1 cellular context compared by ENCODE assay signal in genomic region chr22:33130473-33130872, GRCh38.
TF ChIP-seq lines count a peak whose summit lies in the region.

No MANE protein-coding gene starts in this region.

TF ChIP-seq in HepG2, 621 proteins besides CTCF, POLR2A, EP300 and RAD21 (continued from another document and continues in another):
- TF ChIP-seq RERE (CRISPR knock-in tag; IDR thresholded peaks at IDR 0.05; ENCODE audit: low read depth) = peak; percentile 92
- TF ChIP-seq JUNB (CRISPR knock-in tag; IDR thresholded peaks at IDR 0.05; ENCODE audit: borderline replicate concordance) = no peak
- TF ChIP-seq PBX2 (CRISPR knock-in tag; IDR thresholded peaks at IDR 0.05) = no peak
- no peak for TF ChIP-seq SRSF1 (optimal IDR thresholded peaks at IDR 0.05; ENCODE audit: low read depth, low read length)
- TF ChIP-seq CREB3 (CRISPR knock-in tag; IDR thresholded peaks at IDR 0.05) = no peak
- TF ChIP-seq PITX1 (CRISPR knock-in tag; IDR thresholded peaks at IDR 0.05) = peak; percentile 86
- no peak for TF ChIP-seq NFIB (CRISPR knock-in tag; IDR thresholded peaks at IDR 0.05; ENCODE audit: borderline replicate concordance)
- TF ChIP-seq SNRNP70 (IDR thresholded peaks at IDR 0.05; ENCODE audit: low read depth, low read length) = no peak
- TF ChIP-seq ZNF7 (CRISPR knock-in tag; IDR thresholded peaks at IDR 0.05) = no peak
- TF ChIP-seq CERS6 (CRISPR knock-in tag; IDR thresholded peaks at IDR 0.05) = no peak
- peak; percentile 36; the same call in 1 of the 2 replicates for TF ChIP-seq FOXK1 (CRISPR knock-in tag; IDR thresholded peaks at IDR 0.05; ENCODE audit: borderline replicate concordance, low read depth)
- TF ChIP-seq ZNF24 (IDR thresholded peaks at IDR 0.05) = no peak
- TF ChIP-seq POLR2G (IDR thresholded peaks at IDR 0.05; ENCODE audit: low read depth, low read length) = no peak
- TF ChIP-seq ZNF235 (CRISPR knock-in tag; IDR thresholded peaks at IDR 0.05; ENCODE audit: borderline replicate concordance) = no peak
- TF ChIP-seq SMYD3 (CRISPR knock-in tag; IDR thresholded peaks at IDR 0.05) = no peak
- peak; percentile 79 for TF ChIP-seq FOXP4 (CRISPR knock-in tag; IDR thresholded peaks at IDR 0.05)
- TF ChIP-seq NPAS2 (CRISPR knock-in tag; IDR thresholded peaks at IDR 0.05; ENCODE audit: borderline replicate concordance) = no peak
- peak; percentile 73; the same call in 1 of the 2 replicates for TF ChIP-seq KDM1A (CRISPR knock-in tag; IDR thresholded peaks at IDR 0.05)
- TF ChIP-seq CSRNP2 (CRISPR knock-in tag; conservative IDR thresholded peaks at IDR 0.05; ENCODE audit: low read depth) = no peak
- no peak for TF ChIP-seq AFF4 (CRISPR knock-in tag; IDR thresholded peaks at IDR 0.05)
- 0 out of 2 replicates have a peak, but pooled peaks have one; percentile 16 for TF ChIP-seq TFAP4 (IDR thresholded peaks at IDR 0.05; ENCODE audit: borderline replicate concordance, low read depth)
- no peak for TF ChIP-seq REST (IDR thresholded peaks at IDR 0.05; ENCODE audit: borderline replicate concordance in 1 of 2, low read depth in 1 of 2, low read length in 2 of 2)
- no peak for TF ChIP-seq ZSCAN31 (CRISPR knock-in tag; IDR thresholded peaks at IDR 0.05; ENCODE audit: low read depth)
- TF ChIP-seq BRCA1 (CRISPR knock-in tag; IDR thresholded peaks at IDR 0.05) = no peak
- no peak for TF ChIP-seq ZNF3 (CRISPR knock-in tag; IDR thresholded peaks at IDR 0.05)
- TF ChIP-seq MIER2 (CRISPR knock-in tag; IDR thresholded peaks at IDR 0.05) = peak; percentile 41; the same call in 1 of the 2 replicates
- TF ChIP-seq ZNF562 (CRISPR knock-in tag; IDR thresholded peaks at IDR 0.05; ENCODE audit: borderline replicate concordance) = no peak
- no peak for TF ChIP-seq PAX8 (CRISPR knock-in tag; IDR thresholded peaks at IDR 0.05; ENCODE audit: borderline replicate concordance)
- no peak for TF ChIP-seq BRD4 (CRISPR knock-in tag; IDR thresholded peaks at IDR 0.05)
- TF ChIP-seq HOXA3 (CRISPR knock-in tag; IDR thresholded peaks at IDR 0.05) = peak; percentile 49; the same call in 1 of the 2 replicates
- TF ChIP-seq ZNF333 (CRISPR knock-in tag; IDR thresholded peaks at IDR 0.05; ENCODE audit: borderline replicate concordance) = no peak
- TF ChIP-seq ZNF510 (CRISPR knock-in tag; IDR thresholded peaks at IDR 0.05; ENCODE audit: low read depth) = no peak
- no peak for TF ChIP-seq BATF2 (CRISPR knock-in tag; IDR thresholded peaks at IDR 0.05)
- TF ChIP-seq ZNF570 (CRISPR knock-in tag; IDR thresholded peaks at IDR 0.05; ENCODE audit: borderline replicate concordance) = no peak
- TF ChIP-seq HDAC1 (CRISPR knock-in tag; IDR thresholded peaks at IDR 0.05) = peak; percentile 59
